ENCODE assay signal across 10 cellular contexts in the genomic region with DNA sequence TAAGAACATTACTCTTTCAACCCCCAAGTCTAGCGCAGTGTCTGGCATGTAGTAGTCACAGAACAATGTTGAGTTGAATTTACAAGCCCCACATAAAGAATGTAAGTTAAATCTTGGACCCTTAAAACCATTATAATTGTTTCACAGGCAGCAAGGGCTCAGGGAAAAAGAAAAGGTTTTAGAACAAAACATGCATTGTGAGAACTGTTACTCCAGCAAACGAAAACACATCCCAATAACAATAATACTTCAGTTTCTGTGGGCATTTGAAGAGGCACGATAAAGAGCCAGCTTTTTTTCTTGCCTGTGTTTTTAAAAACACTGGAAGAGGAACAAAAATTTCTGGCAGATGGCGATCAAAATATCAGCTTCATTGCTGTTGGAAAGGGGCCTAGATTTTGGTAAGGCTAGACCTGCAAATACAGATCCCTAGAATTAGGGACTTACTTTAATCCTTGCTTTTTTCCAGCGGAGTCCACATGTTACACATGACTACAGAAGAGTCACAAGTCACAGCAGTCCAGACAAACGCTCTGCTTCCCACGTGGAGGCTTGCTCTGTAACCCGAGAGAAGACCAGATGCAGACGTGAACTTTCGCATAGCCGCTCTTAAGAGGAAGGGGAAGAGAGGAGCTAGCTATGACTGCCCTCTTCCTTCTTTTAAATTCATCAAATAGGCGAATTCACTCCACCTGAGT.
A peak's percentile ranks its signal among the peaks of the same experiment; 100 is the strongest.
DNase-seq lines count a peak whose midpoint lies in the region; ATAC-seq and TF ChIP-seq lines count a peak whose summit lies in the region.
"Had no signal": no experiment of that assay in that cellular context is flagged by ENCODE, and none has a peak within 500 bp of the region (broad histone marks: within the 10 kb centered on the region; RNA-seq: fewer than 3 reads in every experiment).

No MANE protein-coding gene starts in this region.

- TF ChIP-seq RAD21 in IMR-90 (IDR thresholded peaks at IDR 0.05; ENCODE audit: low read length): no peak

- H3K18ac ChIP-seq in IMR-90 (ENCODE audit: low read depth, low read length): no peak overlapping the region

- POLR2A ChIA-PET in IMR-90 (lab: Charles Lee; ENCODE audit: unreplicated experiment): no interaction called here

- H2BK5ac ChIP-seq in IMR-90 (ENCODE audit: low read depth, low read length, poor library complexity, severe bottlenecking): no peak overlapping the region

- no peak overlapping the region for H2BK20ac ChIP-seq in IMR-90 (ENCODE audit: low read depth, low read length)

- H3K9me1 ChIP-seq in IMR-90 (ENCODE audit: insufficient read depth, low read length): no peaks in the 10 kb centered on the region; the same call in 1 of the 2 replicates

- dilution Hi-C loops in IMR-90 (cut with HindIII; ENCODE audit: low sequenced_read_pairs, unreplicated experiment): no loop called here

- no peak overlapping the region for H2AK5ac ChIP-seq in IMR-90 (ENCODE audit: low read depth, low read length)

- in situ Hi-C loops in IMR-90 (cut with MboI; ENCODE audit: low sequenced_read_pairs): no loop called here
- in situ Hi-C loops in SK-MEL-5 (cut with HindIII; ENCODE audit: low pct_unique_long_range_greater_than_20kb, low sequenced_read_pairs): no loop called here

- intact Hi-C loops in IMR-90 (cut with micrococcal nuclease): no loop called here

- no peaks in the 10 kb centered on the region for H3K36me3 ChIP-seq in IMR-90 (ENCODE audit: control insufficient read depth, insufficient read depth, low read length)
- H3K36me3 ChIP-seq in right atrium auricular region: no peaks in the 10 kb centered on the region
- H3K36me3 ChIP-seq in smooth muscle cell (ENCODE audit: low read depth): no peaks in the 10 kb centered on the region

- H4K20me1 ChIP-seq in IMR-90 (ENCODE audit: insufficient read depth, low read length) (no peaks in the 10 kb centered on the region), smooth muscle cell (ENCODE audit: low read depth) (no peaks in the 10 kb centered on the region)

- H3K79me2 ChIP-seq in smooth muscle cell (ENCODE audit: low read depth): no peaks in the 10 kb centered on the region

- DNase-seq in IMR-90 (peak; percentile 30), SK-MEL-5 (ENCODE audit: low read depth, low spot score) (peak; percentile 36), right atrium auricular region (ENCODE audit: low spot score) (peak; percentile 66), smooth muscle cell (lab: John Stamatoyannopoulos, UW; ENCODE audit: unreplicated experiment) (no peak), SW 1271 (lab: John Stamatoyannopoulos, UW) (no peak), cerebellum (ENCODE audit: low spot score) (no peak), NCI-H187 (lab: John Stamatoyannopoulos, UW) (no peak)
- DNase-seq: amniotic stem cell had no signal

- H4K5ac ChIP-seq in IMR-90 (ENCODE audit: low read depth, low read length): no peak overlapping the region

- H3K79me1 ChIP-seq in IMR-90 (ENCODE audit: low read depth in 1 of 2, low read length in 2 of 2): no peaks in the 10 kb centered on the region

- TF ChIP-seq CTCF in IMR-90 (conservative IDR thresholded peaks at IDR 0.05; ENCODE audit: low read depth, low read length) (no peak), right atrium auricular region (IDR thresholded peaks at IDR 0.05) (no peak), smooth muscle cell (IDR thresholded peaks at IDR 0.05; ENCODE audit: borderline replicate concordance, insufficient read depth, poor library complexity, severe bottlenecking) (no peak)

- no TSS peak for BruUV-seq in IMR-90 (replicated peaks; lab: Mats Ljungman, UMichigan)

- H2BK120ac ChIP-seq in IMR-90 (ENCODE audit: low read depth, low read length): no peak overlapping the region

- no peak overlapping the region for H4K8ac ChIP-seq in IMR-90 (ENCODE audit: low read depth in 2 of 2, low read length in 2 of 2)

- H3K4me3 ChIP-seq in IMR-90 (ENCODE audit: insufficient read depth, low read depth, low read length) (no peak overlapping the region), right atrium auricular region (no peak overlapping the region), smooth muscle cell (no peak overlapping the region)

- WGBS in IMR-90 (ENCODE audit: extremely low coverage in 2 of 2, insufficient read length in 1 of 2), 2 experiments: no CpG with 5 or more reads among the region's 12 CpGs
- 34% methylated on average over 12 of the region's 12 CpGs for WGBS in smooth muscle cell (ENCODE audit: low lambda C conversion rate)

- H2AK9ac ChIP-seq in IMR-90 (replicated peaks; ENCODE audit: low read depth, low read length, poor library complexity): no peak overlapping the region

- H3F3A ChIP-seq in smooth muscle cell (ENCODE audit: low read depth): peaks cover 8% of the 10 kb centered on the region

- CTCF ChIA-PET in IMR-90 (lab: Yijun Ruan, JAX): no interaction called here

- H3K9ac ChIP-seq in IMR-90 (ENCODE audit: low read depth, low read length) (no peak overlapping the region), smooth muscle cell (ENCODE audit: low read depth) (no peak overlapping the region)
- H3K9ac ChIP-seq: KMS-11 had no signal

- H3K23ac ChIP-seq in IMR-90 (ENCODE audit: low read depth, low read length): no peak overlapping the region

- H2BK15ac ChIP-seq in IMR-90 (ENCODE audit: low read depth, low read length): no peak overlapping the region

- H3K4ac ChIP-seq in IMR-90 (ENCODE audit: low read depth, low read length): no peak overlapping the region

- H4K91ac ChIP-seq in IMR-90 (ENCODE audit: insufficient read depth, low read depth, low read length): no peak overlapping the region

- peak overlapping the region; percentile 60 for H2AFZ ChIP-seq in IMR-90 (replicated peaks; ENCODE audit: low read length, poor library complexity)
- peak overlapping the region; percentile 66 for H2AFZ ChIP-seq in smooth muscle cell (ENCODE audit: low read depth)

- H3K14ac ChIP-seq in IMR-90 (replicated peaks; ENCODE audit: low read depth, low read length): no peak overlapping the region; the same call in 1 of the 2 replicates

- H3K9me3 ChIP-seq in IMR-90 (ENCODE audit: control insufficient read depth, insufficient read depth, low read length): no peaks in the 10 kb centered on the region
- no peaks in the 10 kb centered on the region for H3K9me3 ChIP-seq in right atrium auricular region
- no peaks in the 10 kb centered on the region for H3K9me3 ChIP-seq in smooth muscle cell (replicated peaks; ENCODE audit: low read depth)

- no peaks in the 10 kb centered on the region for H3K27me3 ChIP-seq in IMR-90 (ENCODE audit: control insufficient read depth, insufficient read depth, low read length)
- H3K27me3 ChIP-seq in right atrium auricular region: no peaks in the 10 kb centered on the region
- H3K27me3 ChIP-seq in smooth muscle cell (ENCODE audit: low read depth): no peaks in the 10 kb centered on the region

- no peak for TF ChIP-seq POLR2A in IMR-90 (IDR thresholded peaks at IDR 0.05; ENCODE audit: low read depth, low read length)

- H3K56ac ChIP-seq in IMR-90 (ENCODE audit: extremely low read depth, insufficient read depth, low read length): no peak overlapping the region

- ATAC-seq in IMR-90 (ENCODE audit: low read depth) (no peak), GM19455 (IDR thresholded peaks at IDR 0.05; ENCODE audit: unreplicated experiment) (no peak)

- H3K4me1 ChIP-seq in IMR-90 (ENCODE audit: control insufficient read depth, insufficient read depth, low read length) (no peaks in the 10 kb centered on the region), right atrium auricular region (no peaks in the 10 kb centered on the region), smooth muscle cell (ENCODE audit: low read depth) (peaks cover 19% of the 10 kb centered on the region)

- H3K4me2 ChIP-seq in IMR-90 (ENCODE audit: low read depth, low read length) (no peak overlapping the region), smooth muscle cell (peak overlapping the region; percentile 61)
- H3K4me2 ChIP-seq: KMS-11 had no signal

- H3K27ac ChIP-seq in IMR-90 (ENCODE audit: insufficient read depth, low read length): no peak overlapping the region
- peak overlapping the region; percentile 39 to 49 for H3K27ac ChIP-seq in right atrium auricular region
- peak overlapping the region; percentile 66 for H3K27ac ChIP-seq in smooth muscle cell (ENCODE audit: low read depth)
- H3K27ac ChIP-seq: KMS-11 had no signal

TF ChIP-seq in IMR-90, 13 proteins besides CTCF, POLR2A, EP300 and RAD21:
- no peak for TF ChIP-seq RFX5 (IDR thresholded peaks at IDR 0.05; ENCODE audit: low read depth, low read length)
- no peak for TF ChIP-seq CHD1 (IDR thresholded peaks at IDR 0.05; ENCODE audit: low read depth, low read length)
- TF ChIP-seq MAFK (IDR thresholded peaks at IDR 0.05; ENCODE audit: low read depth, low read length): no peak
- TF ChIP-seq CEBPB (IDR thresholded peaks at IDR 0.05; ENCODE audit: low read depth, low read length): no peak

Comparison
In these comparisons a context has a peak if more than half of its experiments do, and no peak if none do; other contexts are left out.
1. DNase-seq: peak in IMR-90 (single experiment), SK-MEL-5 (single experiment) and right atrium auricular region (single experiment); none in smooth muscle cell (single experiment), SW 1271 (0 of 2), cerebellum (single experiment) and NCI-H187 (0 of 2).